1 cellular context compared by ENCODE assay signal in the genomic region with DNA sequence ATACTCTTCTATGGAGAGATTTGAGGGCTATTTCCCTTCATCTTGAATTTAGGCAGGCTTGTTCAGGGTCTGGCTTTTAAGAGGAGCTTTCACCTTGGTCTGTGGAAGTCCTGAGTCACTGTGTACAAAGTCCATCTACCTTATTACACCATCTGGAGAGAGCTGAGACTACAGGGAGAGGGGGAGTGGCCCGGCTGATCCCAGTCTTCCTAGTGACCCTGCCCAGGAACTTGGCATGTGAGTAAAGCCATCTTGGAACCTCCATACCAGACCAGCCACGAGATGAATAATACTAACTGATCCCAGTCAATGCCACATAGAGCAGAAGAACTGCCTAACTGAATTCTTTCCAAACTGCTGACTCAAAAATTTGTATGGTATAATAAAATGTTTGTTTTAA.
TF ChIP-seq lines count a peak whose summit lies in the region.

No MANE protein-coding gene starts in this region.

TF ChIP-seq in HepG2, 621 proteins besides CTCF, POLR2A, EP300 and RAD21 (continued from another document and continues in another):
- TF ChIP-seq RFX1 (IDR thresholded peaks at IDR 0.05) (no peak), HDAC1 (CRISPR knock-in tag; IDR thresholded peaks at IDR 0.05) (peak; percentile 54; the same call in 1 of the 2 replicates), PAF1 (CRISPR knock-in tag; IDR thresholded peaks at IDR 0.05) (no peak), PBX2 (CRISPR knock-in tag; IDR thresholded peaks at IDR 0.05) (no peak), TMF1 (CRISPR knock-in tag; IDR thresholded peaks at IDR 0.05; ENCODE audit: low read depth) (no peak), HNRNPUL1 (IDR thresholded peaks at IDR 0.05; ENCODE audit: low read depth, low read length) (no peak), SOX13 (IDR thresholded peaks at IDR 0.05) (no peak), SOX13 (CRISPR knock-in tag; conservative IDR thresholded peaks at IDR 0.05 in 1 of 2, IDR thresholded peaks at IDR 0.05 in 1 of 2) (peak in 1 of 2 experiments; percentile 66; a peak in 2 of 4 replicates), PAX8 (CRISPR knock-in tag; IDR thresholded peaks at IDR 0.05; ENCODE audit: borderline replicate concordance) (no peak), IKZF5 (CRISPR knock-in tag; IDR thresholded peaks at IDR 0.05) (0 out of 2 replicates have a peak, but pooled peaks have one; percentile 32), MYC (CRISPR knock-in tag; IDR thresholded peaks at IDR 0.05; ENCODE audit: borderline replicate concordance) (no peak), ZNF121 (CRISPR knock-in tag; IDR thresholded peaks at IDR 0.05) (no peak), NR2C2 (CRISPR knock-in tag; IDR thresholded peaks at IDR 0.05; ENCODE audit: borderline replicate concordance) (no peak), ZMYM4 (CRISPR knock-in tag; IDR thresholded peaks at IDR 0.05) (peak; percentile 86), ZFP37 (CRISPR knock-in tag; IDR thresholded peaks at IDR 0.05; ENCODE audit: borderline replicate concordance) (no peak), ZNF20 (CRISPR knock-in tag; IDR thresholded peaks at IDR 0.05) (no peak), FOXP4 (CRISPR knock-in tag; IDR thresholded peaks at IDR 0.05) (no peak), ARNT (IDR thresholded peaks at IDR 0.05) (no peak), MTF1 (CRISPR knock-in tag; IDR thresholded peaks at IDR 0.05) (no peak), FOSL2 (CRISPR knock-in tag; IDR thresholded peaks at IDR 0.05) (peak; percentile 93), KAT8 (CRISPR knock-in tag; IDR thresholded peaks at IDR 0.05) (0 out of 2 replicates have a peak, but pooled peaks have one; percentile 37), ADNP (CRISPR knock-in tag; IDR thresholded peaks at IDR 0.05) (no peak), SP4 (CRISPR knock-in tag; IDR thresholded peaks at IDR 0.05) (no peak), ISX (CRISPR knock-in tag; conservative IDR thresholded peaks at IDR 0.05) (no peak), TAF1 (CRISPR knock-in tag; IDR thresholded peaks at IDR 0.05) (0 out of 2 replicates have a peak, but pooled peaks have one; percentile 10), IKZF4 (CRISPR knock-in tag; IDR thresholded peaks at IDR 0.05; ENCODE audit: borderline replicate concordance, low read depth, not compliant biosample characterization) (no peak), TFAP4 (IDR thresholded peaks at IDR 0.05; ENCODE audit: borderline replicate concordance, low read depth) (peak; percentile 29; the same call in 1 of the 2 replicates), RAD51 (IDR thresholded peaks at IDR 0.05; ENCODE audit: borderline replicate concordance) (no peak), SP5 (CRISPR knock-in tag; IDR thresholded peaks at IDR 0.05; ENCODE audit: borderline replicate concordance, low read depth) (peak; percentile 33; the same call in 1 of the 2 replicates), ZFP36 (IDR thresholded peaks at IDR 0.05; ENCODE audit: borderline replicate concordance, low read depth, low read length, partially characterized antibody) (no peak), ZNF687 (CRISPR knock-in tag; IDR thresholded peaks at IDR 0.05) (no peak), ZNF597 (CRISPR knock-in tag; IDR thresholded peaks at IDR 0.05) (no peak), AHDC1 (CRISPR knock-in tag; IDR thresholded peaks at IDR 0.05; ENCODE audit: borderline replicate concordance) (peak; percentile 81)
- TF ChIP-seq, protein P1, sequence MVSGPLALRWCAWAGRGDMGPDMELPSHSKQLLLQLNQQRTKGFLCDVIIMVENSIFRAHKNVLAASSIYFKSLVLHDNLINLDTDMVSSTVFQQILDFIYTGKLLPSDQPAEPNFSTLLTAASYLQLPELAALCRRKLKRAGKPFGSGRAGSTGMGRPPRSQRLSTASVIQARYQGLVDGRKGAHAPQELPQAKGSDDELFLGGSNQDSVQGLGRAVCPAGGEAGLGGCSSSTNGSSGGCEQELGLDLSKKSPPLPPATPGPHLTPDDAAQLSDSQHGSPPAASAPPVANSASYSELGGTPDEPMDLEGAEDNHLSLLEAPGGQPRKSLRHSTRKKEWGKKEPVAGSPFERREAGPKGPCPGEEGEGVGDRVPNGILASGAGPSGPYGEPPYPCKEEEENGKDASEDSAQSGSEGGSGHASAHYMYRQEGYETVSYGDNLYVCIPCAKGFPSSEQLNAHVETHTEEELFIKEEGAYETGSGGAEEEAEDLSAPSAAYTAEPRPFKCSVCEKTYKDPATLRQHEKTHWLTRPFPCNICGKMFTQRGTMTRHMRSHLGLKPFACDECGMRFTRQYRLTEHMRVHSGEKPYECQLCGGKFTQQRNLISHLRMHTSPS (CRISPR knock-in tag; IDR thresholded peaks at IDR 0.05; ENCODE audit: low read depth) = no peak
- TF ChIP-seq, protein P2, sequence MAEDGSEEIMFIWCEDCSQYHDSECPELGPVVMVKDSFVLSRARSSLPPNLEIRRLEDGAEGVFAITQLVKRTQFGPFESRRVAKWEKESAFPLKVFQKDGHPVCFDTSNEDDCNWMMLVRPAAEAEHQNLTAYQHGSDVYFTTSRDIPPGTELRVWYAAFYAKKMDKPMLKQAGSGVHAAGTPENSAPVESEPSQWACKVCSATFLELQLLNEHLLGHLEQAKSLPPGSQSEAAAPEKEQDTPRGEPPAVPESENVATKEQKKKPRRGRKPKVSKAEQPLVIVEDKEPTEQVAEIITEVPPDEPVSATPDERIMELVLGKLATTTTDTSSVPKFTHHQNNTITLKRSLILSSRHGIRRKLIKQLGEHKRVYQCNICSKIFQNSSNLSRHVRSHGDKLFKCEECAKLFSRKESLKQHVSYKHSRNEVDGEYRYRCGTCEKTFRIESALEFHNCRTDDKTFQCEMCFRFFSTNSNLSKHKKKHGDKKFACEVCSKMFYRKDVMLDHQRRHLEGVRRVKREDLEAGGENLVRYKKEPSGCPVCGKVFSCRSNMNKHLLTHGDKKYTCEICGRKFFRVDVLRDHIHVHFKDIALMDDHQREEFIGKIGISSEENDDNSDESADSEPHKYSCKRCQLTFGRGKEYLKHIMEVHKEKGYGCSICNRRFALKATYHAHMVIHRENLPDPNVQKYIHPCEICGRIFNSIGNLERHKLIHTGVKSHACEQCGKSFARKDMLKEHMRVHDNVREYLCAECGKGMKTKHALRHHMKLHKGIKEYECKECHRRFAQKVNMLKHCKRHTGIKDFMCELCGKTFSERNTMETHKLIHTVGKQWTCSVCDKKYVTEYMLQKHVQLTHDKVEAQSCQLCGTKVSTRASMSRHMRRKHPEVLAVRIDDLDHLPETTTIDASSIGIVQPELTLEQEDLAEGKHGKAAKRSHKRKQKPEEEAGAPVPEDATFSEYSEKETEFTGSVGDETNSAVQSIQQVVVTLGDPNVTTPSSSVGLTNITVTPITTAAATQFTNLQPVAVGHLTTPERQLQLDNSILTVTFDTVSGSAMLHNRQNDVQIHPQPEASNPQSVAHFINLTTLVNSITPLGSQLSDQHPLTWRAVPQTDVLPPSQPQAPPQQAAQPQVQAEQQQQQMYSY (CRISPR knock-in tag; IDR thresholded peaks at IDR 0.05) = no peak
